In the genomic region with DNA sequence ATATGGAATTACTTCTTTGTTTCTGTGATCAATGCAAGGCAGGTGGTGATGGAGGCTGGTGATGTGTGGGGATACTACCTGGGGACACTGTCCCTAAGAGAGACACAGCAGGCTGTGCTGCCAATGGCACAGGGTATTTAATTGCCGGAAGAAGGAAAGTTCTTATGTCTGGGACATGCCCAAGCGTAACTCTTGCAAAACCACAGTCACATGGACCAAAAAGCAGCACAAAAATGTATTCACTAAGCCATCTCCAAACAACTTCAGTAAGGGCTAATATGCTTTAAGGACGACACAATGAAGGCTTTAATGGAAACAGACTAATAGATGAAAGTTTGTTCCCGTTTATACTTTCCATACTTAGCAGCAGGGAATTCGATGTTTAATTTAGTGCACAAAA, we compare ENCODE assay signal across 15 cellular contexts. TPM values are rescaled to one million over a fixed set of nuclear protein-coding genes. Genes with fewer than 3 reads are reported as not detected.
A peak's percentile ranks its signal among the peaks of the same experiment; 100 is the strongest.
DNase-seq lines count a peak whose midpoint lies in the region; ATAC-seq and TF ChIP-seq lines count a peak whose summit lies in the region.
"Had no signal": no experiment of that assay in that cellular context is flagged by ENCODE, and none has a peak within 500 bp of the region (broad histone marks: within the 10 kb centered on the region; RNA-seq: fewer than 3 reads in every experiment).

No MANE protein-coding gene starts in this region.

- 50 to 67% methylated on average over 4 to 5 of the region's 5 CpGs for WGBS in gastroesophageal sphincter (ENCODE audit: low coverage in 1 of 2), 2 donors

- H4K20me1 ChIP-seq in MM.1S (ENCODE audit: insufficient read depth, low read length): no peaks in the 10 kb centered on the region

- no peak for DNase-seq in activated naive CD8-positive, alpha-beta T cell treated with anti-CD3 and anti-CD28 coated beads, Interleukin-2, amount 10 ng/mL, durations not matched to agents 7 days and 5 days
- no peak for DNase-seq in activated naive CD8-positive, alpha-beta T cell treated with anti-CD3 and anti-CD28 coated beads, Interleukin-2, amount 50 U/mL, for 24 hours
- DNase-seq in iris pigment epithelial cell (ENCODE audit: low read depth) (peak; percentile 83), NCI-H748 treated with DMSO at 0.1 percent for 48 hours (lab: John Stamatoyannopoulos, UW) (no peak), MM.1S (no peak)
- DNase-seq: activated gamma-delta T cell, NCI-H187 treated with DMSO at 0.1 percent for 48 hours, nucleus accumbens, spleen had no signal

- no peaks in the 10 kb centered on the region for H3K27me3 Mint-ChIP-seq in activated naive CD8-positive, alpha-beta T cell treated with anti-CD3 and anti-CD28 coated beads, Interleukin-2, amount 10 ng/mL, durations not matched to agents 7 days and 5 days
- no peaks in the 10 kb centered on the region for H3K27me3 Mint-ChIP-seq in activated naive CD8-positive, alpha-beta T cell treated with anti-CD3 and anti-CD28 coated beads, Interleukin-2, amount 50 U/mL, for 24 hours
- no peaks in the 10 kb centered on the region for H3K27me3 Mint-ChIP-seq in brain

- no peaks in the 10 kb centered on the region for H3F3A ChIP-seq in MM.1S (ENCODE audit: insufficient read depth, low read length)

- no peak overlapping the region for H3K4me2 ChIP-seq in MM.1S (ENCODE audit: low read depth, low read length)

- TF ChIP-seq CTCF in brain (conservative IDR thresholded peaks at IDR 0.05) (no peak), gastroesophageal sphincter (IDR thresholded peaks at IDR 0.05) (no peak), MM.1S (IDR thresholded peaks at IDR 0.05; ENCODE audit: low read length) (no peak)

- TF ChIP-seq EP300 in gastroesophageal sphincter (IDR thresholded peaks at IDR 0.05): no peak

- H3K9me3 Mint-ChIP-seq in activated naive CD8-positive, alpha-beta T cell treated with anti-CD3 and anti-CD28 coated beads, Interleukin-2, amount 10 ng/mL, durations not matched to agents 7 days and 5 days: no peaks in the 10 kb centered on the region
- no peaks in the 10 kb centered on the region for H3K9me3 Mint-ChIP-seq in activated naive CD8-positive, alpha-beta T cell treated with anti-CD3 and anti-CD28 coated beads, Interleukin-2, amount 50 U/mL, for 24 hours
- peaks cover 0 to 7% (median 0%) of the 10 kb centered on the region in 5 experiments for H3K9me3 Mint-ChIP-seq in brain

- H3K4me1 ChIP-seq in gastroesophageal sphincter (peaks cover 0 to 8% (median 0%) of the 10 kb centered on the region in 3 donors), MM.1S (ENCODE audit: low read length) (no peaks in the 10 kb centered on the region)

- H3K4me1 Mint-ChIP-seq in activated naive CD8-positive, alpha-beta T cell treated with anti-CD3 and anti-CD28 coated beads, Interleukin-2, amount 10 ng/mL, durations not matched to agents 7 days and 5 days: peaks cover 7% of the 10 kb centered on the region
- H3K4me1 Mint-ChIP-seq in activated naive CD8-positive, alpha-beta T cell treated with anti-CD3 and anti-CD28 coated beads, Interleukin-2, amount 50 U/mL, for 24 hours: peaks cover 15% of the 10 kb centered on the region
- H3K4me1 Mint-ChIP-seq in brain: peaks cover 15% of the 10 kb centered on the region

- H3K27ac ChIP-seq in gastroesophageal sphincter (peak overlapping the region in 1 of 4 donors; percentile 1), MM.1S (ENCODE audit: low read length) (no peak overlapping the region)
- H3K27ac ChIP-seq: cardiac muscle cell, thoracic aorta had no signal

- H3K36me3 ChIP-seq in gastroesophageal sphincter (peaks cover 0 to 70% of the 10 kb centered on the region in 2 donors), MM.1S (replicated peaks; ENCODE audit: insufficient read depth, low read length) (no peaks in the 10 kb centered on the region)

- H3K36me3 Mint-ChIP-seq in activated naive CD8-positive, alpha-beta T cell treated with anti-CD3 and anti-CD28 coated beads, Interleukin-2, amount 10 ng/mL, durations not matched to agents 7 days and 5 days: peaks cover 48% of the 10 kb centered on the region
- H3K36me3 Mint-ChIP-seq in activated naive CD8-positive, alpha-beta T cell treated with anti-CD3 and anti-CD28 coated beads, Interleukin-2, amount 50 U/mL, for 24 hours (ENCODE audit: low read depth): peaks cover 27% of the 10 kb centered on the region
- peaks cover 65% of the 10 kb centered on the region for H3K36me3 Mint-ChIP-seq in brain

- no peak overlapping the region for H3K4me3 Mint-ChIP-seq in activated naive CD8-positive, alpha-beta T cell treated with anti-CD3 and anti-CD28 coated beads, Interleukin-2, amount 10 ng/mL, durations not matched to agents 7 days and 5 days
- H3K4me3 Mint-ChIP-seq in activated naive CD8-positive, alpha-beta T cell treated with anti-CD3 and anti-CD28 coated beads, Interleukin-2, amount 50 U/mL, for 24 hours: no peak overlapping the region
- no peak overlapping the region for H3K4me3 Mint-ChIP-seq in brain

- H3K27ac Mint-ChIP-seq in activated naive CD8-positive, alpha-beta T cell treated with anti-CD3 and anti-CD28 coated beads, Interleukin-2, amount 10 ng/mL, durations not matched to agents 7 days and 5 days: peak overlapping the region; percentile 1
- H3K27ac Mint-ChIP-seq in activated naive CD8-positive, alpha-beta T cell treated with anti-CD3 and anti-CD28 coated beads, Interleukin-2, amount 50 U/mL, for 24 hours: no peak overlapping the region
- peak overlapping the region; percentile 18 to 91 (median 55) for H3K27ac Mint-ChIP-seq in brain

- no peak for ATAC-seq in activated naive CD8-positive, alpha-beta T cell treated with anti-CD3 and anti-CD28 coated beads, Interleukin-2, amount 10 ng/mL, durations not matched to agents 7 days and 5 days (ENCODE audit: low read depth)
- no peak for ATAC-seq in activated naive CD8-positive, alpha-beta T cell treated with anti-CD3 and anti-CD28 coated beads, Interleukin-2, amount 50 U/mL, for 24 hours
- no peak for ATAC-seq in SK-N-SH treated with all-trans-retinoic acid at 6 μM for 48 hours
- ATAC-seq in gastroesophageal sphincter: no peak

- no peak overlapping the region for H3K9ac ChIP-seq in MM.1S (ENCODE audit: low read length)

- no peak overlapping the region for H2AFZ ChIP-seq in MM.1S (ENCODE audit: low read length)

- H3K79me2 ChIP-seq in MM.1S (ENCODE audit: low read length): no peaks in the 10 kb centered on the region

- no peaks in the 10 kb centered on the region for H3K9me2 ChIP-seq in MM.1S (replicated peaks; ENCODE audit: insufficient read depth, low read length)

- H3K9me3 ChIP-seq in gastroesophageal sphincter: no peaks in the 10 kb centered on the region
- no peaks in the 10 kb centered on the region for H3K9me3 ChIP-seq in MM.1S (replicated peaks; ENCODE audit: insufficient read depth, low read length)
- H3K9me3 ChIP-seq: spleen, thoracic aorta had no signal

- H3K27me3 ChIP-seq in gastroesophageal sphincter: no peaks in the 10 kb centered on the region
- no peaks in the 10 kb centered on the region for H3K27me3 ChIP-seq in MM.1S (replicated peaks; ENCODE audit: insufficient read depth, low read length)
- H3K27me3 ChIP-seq: cardiac muscle cell, spleen had no signal

- no peak for TF ChIP-seq POLR2A in gastroesophageal sphincter (IDR thresholded peaks at IDR 0.05)

- no peak overlapping the region for H3K4me3 ChIP-seq in gastroesophageal sphincter
- H3K4me3 ChIP-seq in MM.1S (ENCODE audit: low read length): no peak overlapping the region
- H3K4me3 ChIP-seq: cardiac muscle cell, lung, spleen, thoracic aorta had no signal

- POLR2A ChIA-PET in activated naive CD8-positive, alpha-beta T cell treated with anti-CD3 and anti-CD28 coated beads, Interleukin-2, amount 10 ng/mL, durations not matched to agents 7 days and 5 days (lab: Charles Lee): no interaction called here

TF ChIP-seq in SK-N-SH treated with all-trans-retinoic acid at 6 μM for 48 hours, 23 proteins besides CTCF, POLR2A, EP300 and RAD21 (continues in another document):
- TF ChIP-seq ZFP30 (CRISPR knock-in tag; IDR thresholded peaks at IDR 0.05): no peak
- TF ChIP-seq, protein P1, sequence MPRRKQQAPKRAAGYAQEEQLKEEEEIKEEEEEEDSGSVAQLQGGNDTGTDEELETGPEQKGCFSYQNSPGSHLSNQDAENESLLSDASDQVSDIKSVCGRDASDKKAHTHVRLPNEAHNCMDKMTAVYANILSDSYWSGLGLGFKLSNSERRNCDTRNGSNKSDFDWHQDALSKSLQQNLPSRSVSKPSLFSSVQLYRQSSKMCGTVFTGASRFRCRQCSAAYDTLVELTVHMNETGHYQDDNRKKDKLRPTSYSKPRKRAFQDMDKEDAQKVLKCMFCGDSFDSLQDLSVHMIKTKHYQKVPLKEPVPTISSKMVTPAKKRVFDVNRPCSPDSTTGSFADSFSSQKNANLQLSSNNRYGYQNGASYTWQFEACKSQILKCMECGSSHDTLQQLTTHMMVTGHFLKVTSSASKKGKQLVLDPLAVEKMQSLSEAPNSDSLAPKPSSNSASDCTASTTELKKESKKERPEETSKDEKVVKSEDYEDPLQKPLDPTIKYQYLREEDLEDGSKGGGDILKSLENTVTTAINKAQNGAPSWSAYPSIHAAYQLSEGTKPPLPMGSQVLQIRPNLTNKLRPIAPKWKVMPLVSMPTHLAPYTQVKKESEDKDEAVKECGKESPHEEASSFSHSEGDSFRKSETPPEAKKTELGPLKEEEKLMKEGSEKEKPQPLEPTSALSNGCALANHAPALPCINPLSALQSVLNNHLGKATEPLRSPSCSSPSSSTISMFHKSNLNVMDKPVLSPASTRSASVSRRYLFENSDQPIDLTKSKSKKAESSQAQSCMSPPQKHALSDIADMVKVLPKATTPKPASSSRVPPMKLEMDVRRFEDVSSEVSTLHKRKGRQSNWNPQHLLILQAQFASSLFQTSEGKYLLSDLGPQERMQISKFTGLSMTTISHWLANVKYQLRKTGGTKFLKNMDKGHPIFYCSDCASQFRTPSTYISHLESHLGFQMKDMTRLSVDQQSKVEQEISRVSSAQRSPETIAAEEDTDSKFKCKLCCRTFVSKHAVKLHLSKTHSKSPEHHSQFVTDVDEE (CRISPR knock-in tag; IDR thresholded peaks at IDR 0.05): no peak
- no peak for TF ChIP-seq GLIS3 (CRISPR knock-in tag; IDR thresholded peaks at IDR 0.05)
- no peak for TF ChIP-seq ISL1 (CRISPR knock-in tag; IDR thresholded peaks at IDR 0.05)
- TF ChIP-seq PPARA (CRISPR knock-in tag; IDR thresholded peaks at IDR 0.05; ENCODE audit: borderline replicate concordance): no peak
- TF ChIP-seq ZFP3 (CRISPR knock-in tag; IDR thresholded peaks at IDR 0.05): no peak
- no peak for TF ChIP-seq RARB (CRISPR knock-in tag; IDR thresholded peaks at IDR 0.05)
- TF ChIP-seq TCF4 (CRISPR knock-in tag; IDR thresholded peaks at IDR 0.05; ENCODE audit: borderline replicate concordance): no peak
- TF ChIP-seq ZC3H10 (CRISPR knock-in tag; IDR thresholded peaks at IDR 0.05): no peak
- TF ChIP-seq CSDC2 (CRISPR knock-in tag; IDR thresholded peaks at IDR 0.05): no peak

RNA-seq across cellular contexts. Expression of a gene that starts 49.7 kb away (rescaled TPM):
- total RNA-seq in activated naive CD8-positive, alpha-beta T cell treated with anti-CD3 and anti-CD28 coated beads, Interleukin-2, amount 10 ng/mL, durations not matched to agents 7 days and 5 days: 1 to 10 TPM; 5.8 to 6.3 TPM
- 0.88 TPM for polyA plus RNA-seq in brain (ENCODE audit: insufficient read depth, low read depth, low replicate concordance)
- total RNA-seq in gastroesophageal sphincter: 1 to 10 TPM in 1 of 4 donors, under 1 TPM in 2, not detected in 1; 0.23 to 4.6 (median 0.54) TPM
- total RNA-seq: cardiac muscle cell had no signal

RNA-seq across cellular contexts. Expression of a gene that starts 58.0 kb away (rescaled TPM):
- total RNA-seq in activated naive CD8-positive, alpha-beta T cell treated with anti-CD3 and anti-CD28 coated beads, Interleukin-2, amount 10 ng/mL, durations not matched to agents 7 days and 5 days: 10 to 100 TPM; 58.8 to 59.1 TPM
- 12.3 TPM for polyA plus RNA-seq in brain (ENCODE audit: insufficient read depth, low read depth, low replicate concordance)
- total RNA-seq in gastroesophageal sphincter: 10 to 100 TPM; 26.3 to 49.7 (median 39.3) TPM
